ENCODE assay signal across 34 cellular contexts in the genomic region with DNA sequence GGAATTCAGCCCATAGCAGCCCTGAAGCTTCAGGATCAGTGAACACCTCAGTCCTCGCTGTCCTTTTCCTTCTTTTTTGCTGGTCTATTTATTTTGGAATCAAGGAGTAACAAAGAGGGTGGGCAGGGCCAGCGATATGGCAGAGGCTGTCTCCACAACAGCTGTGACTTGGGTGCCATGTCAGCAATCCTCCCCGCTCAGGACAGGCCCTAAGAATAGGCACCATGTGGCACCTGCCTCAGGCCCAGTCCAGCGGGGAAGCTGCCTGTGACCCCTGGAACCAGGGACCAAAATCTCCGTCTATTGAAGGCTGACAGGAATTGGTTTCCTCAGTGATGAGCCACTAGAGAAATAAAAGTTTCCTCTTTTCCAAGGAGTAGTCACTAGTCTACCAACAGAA. TPM values are rescaled to one million over a fixed set of nuclear protein-coding genes. Genes with fewer than 3 reads are reported as not detected.
"Had no signal": no experiment of that assay in that cellular context is flagged by ENCODE, and none has a peak within 500 bp of the region (broad histone marks: within the 10 kb centered on the region; RNA-seq: fewer than 3 reads in every experiment).

No MANE protein-coding gene starts in this region.

- H3K27me3 ChIP-seq: brain microvascular endothelial cell, colonic mucosa, esophagus squamous epithelium, gastroesophageal sphincter had no signal

- H3K36me3 ChIP-seq: brain microvascular endothelial cell, colonic mucosa, esophagus squamous epithelium, gastroesophageal sphincter, WERI-Rb-1 had no signal

- ATAC-seq: activated CD4-positive, CD25-positive, alpha-beta regulatory T cell treated with anti-CD3 and anti-CD28 coated beads, Interleukin-2, amount 50 U/mL, for 24 hours; activated CD8-positive, alpha-beta T cell treated with anti-CD3 and anti-CD28 coated beads for 36 hours; activated T-cell treated with anti-CD3 and anti-CD28 coated beads, Interleukin-2, amount 50 U/mL, for 4 hours; activated T-helper 17 cell treated with anti-CD3 and anti-CD28 coated beads, Interleukin-2, amount 50 U/mL, for 72 hours; gastroesophageal sphincter; T-helper 17 cell had no signal

- DNase-seq: activated B cell treated with CpG ODN at 0.5 μM for 24 hours; activated CD4-positive, alpha-beta T cell treated with anti-CD3 and anti-CD28 coated beads for 48 hours; activated CD4-positive, alpha-beta T cell treated with anti-CD3 and anti-CD28 coated beads, Interleukin-2, amount 50 U/mL, for 1 hour; activated CD4-positive, alpha-beta T cell treated with anti-CD3 and anti-CD28 coated beads, Interleukin-2, amount 50 U/mL, for 48 hours; activated CD8-positive, alpha-beta memory T cell treated with anti-CD3 and anti-CD28 coated beads for 24 hours; activated CD8-positive, alpha-beta T cell treated with anti-CD3 and anti-CD28 coated beads for 36 hours; activated effector memory CD4-positive, alpha-beta T cell treated with Interleukin-2 at 50 U/mL for 16 hours; activated gamma-delta T cell treated with Interleukin-2 at 50 U/mL for 16 hours; activated naive CD4-positive, alpha-beta T cell treated with anti-CD3 and anti-CD28 coated beads, Interleukin-2, amount 50 U/mL, for 16 hours; activated naive CD4-positive, alpha-beta T cell treated with Interleukin-2 at 50 U/mL for 16 hours; activated T-cell treated with anti-CD3 and anti-CD28 coated beads, Interleukin-2, amount 50 U/mL, for 4 hours; amniotic stem cell; anterior cingulate cortex; brain microvascular endothelial cell; central memory CD4-positive, alpha-beta T cell; cerebellar nuclear complex; colonic mucosa; effector CD8-positive, alpha-beta T cell; esophagus squamous epithelium; foreskin melanocyte; T-helper 1 cell; T-helper 17 cell; T1000; WERI-Rb-1 had no signal

- H3K27ac Mint-ChIP-seq: activated B cell treated with CpG ODN at 0.5 μM for 24 hours; activated CD8-positive, alpha-beta T cell treated with anti-CD3 and anti-CD28 coated beads for 36 hours; activated naive CD8-positive, alpha-beta T cell; activated T-helper 17 cell treated with anti-CD3 and anti-CD28 coated beads, Interleukin-2, amount 50 U/mL, for 72 hours; T-helper 17 cell; T-helper 2 cell treated with Interferon-gamma antibody and Interleukin-4, amounts not matched to agents 5 μg/mL and 100 μg/mL, for 36 hours had no signal

- H3K27ac ChIP-seq: brain microvascular endothelial cell, colonic mucosa, epithelial cell of prostate, esophagus squamous epithelium, gastroesophageal sphincter, WERI-Rb-1 had no signal

- H3K4me3 Mint-ChIP-seq: activated B cell treated with CpG ODN at 0.5 μM for 24 hours; activated CD8-positive, alpha-beta T cell treated with anti-CD3 and anti-CD28 coated beads for 36 hours; activated naive CD8-positive, alpha-beta T cell; activated T-cell treated with anti-CD3 and anti-CD28 coated beads, Interleukin-2, amount 50 U/mL, for 4 hours; activated T-helper 17 cell treated with anti-CD3 and anti-CD28 coated beads, Interleukin-2, amount 50 U/mL, for 72 hours; T-helper 17 cell; T-helper 2 cell treated with Interferon-gamma antibody and Interleukin-4, amounts not matched to agents 5 μg/mL and 100 μg/mL, for 36 hours had no signal

- H3K4me3 ChIP-seq: colonic mucosa, esophagus squamous epithelium, gastroesophageal sphincter had no signal

- H3K9me3 ChIP-seq: colonic mucosa, esophagus squamous epithelium, gastroesophageal sphincter had no signal

- H3K9me3 Mint-ChIP-seq: activated B cell treated with CpG ODN at 0.5 μM for 24 hours; activated CD8-positive, alpha-beta T cell treated with anti-CD3 and anti-CD28 coated beads for 36 hours; activated T-cell treated with anti-CD3 and anti-CD28 coated beads, Interleukin-2, amount 50 U/mL, for 4 hours; T-helper 2 cell treated with Interferon-gamma antibody and Interleukin-4, amounts not matched to agents 5 μg/mL and 100 μg/mL, for 36 hours had no signal

- H3K4me1 Mint-ChIP-seq: activated B cell treated with CpG ODN at 0.5 μM for 24 hours; activated T-helper 17 cell treated with anti-CD3 and anti-CD28 coated beads, Interleukin-2, amount 50 U/mL, for 72 hours; T-helper 17 cell had no signal

- H3K36me3 Mint-ChIP-seq: activated naive CD8-positive, alpha-beta T cell had no signal

- H3K4me1 ChIP-seq: colonic mucosa, esophagus squamous epithelium, gastroesophageal sphincter had no signal

RNA-seq across cellular contexts. Expression of gene TNR, which starts 58.6 kb away (rescaled TPM):
- total RNA-seq: activated CD8-positive, alpha-beta T cell treated with anti-CD3 and anti-CD28 coated beads for 36 hours; activated T-cell treated with anti-CD3 and anti-CD28 coated beads, Interleukin-2, amount 50 U/mL, for 4 hours; activated T-helper 17 cell treated with anti-CD3 and anti-CD28 coated beads, Interleukin-2, amount 50 U/mL, for 72 hours; astrocyte; bronchial epithelial cell; esophagus squamous epithelium; fibroblast of lung; fibroblast of villous mesenchyme had no signal
- polyA plus RNA-seq: fibroblast of lung had no signal
